8 cellular contexts compared by ENCODE assay signal in genomic region chr11:23021287-23021863, GRCh38.
DNase-seq lines count a peak whose midpoint lies in the region; ATAC-seq and TF ChIP-seq lines count a peak whose summit lies in the region.

No MANE protein-coding gene starts in this region.

- TF ChIP-seq RAD21 in SK-N-SH (IDR thresholded peaks at IDR 0.05; ENCODE audit: low read length) = peak; percentile 90

- no peaks in the 10 kb centered on the region for H3K9me2 ChIP-seq in SK-N-SH

- CTCF ChIA-PET in SK-N-SH (lab: Yijun Ruan, JAX) = interaction anchor here (0.6 to 4.2 kb wide), 24 partner anchors 15 to 1640 kb away, joined by 3 to 18 read pairs (median 3); partner anchors contain the start of gene LUZP2

- TF ChIP-seq EP300 in SK-N-SH (IDR thresholded peaks at IDR 0.05; ENCODE audit: borderline replicate concordance in 1 of 2, low read depth in 1 of 2, low read length in 1 of 2) = no peak

- H3K27me3 ChIP-seq in SK-N-SH (ENCODE audit: insufficient read depth) (no peaks in the 10 kb centered on the region), thyroid gland (no peaks in the 10 kb centered on the region), gastrocnemius medialis (no peaks in the 10 kb centered on the region)

- no peaks in the 10 kb centered on the region for H3F3A ChIP-seq in SK-N-SH (replicated peaks; ENCODE audit: insufficient read depth)

- peak; percentile 84 for DNase-seq in COLO829 (ENCODE audit: low spot score)
- DNase-seq in SK-N-SH = peak; percentile 59
- DNase-seq in hepatic stellate cell (ENCODE audit: low spot score) = peak; percentile 16
- DNase-seq in thyroid gland = peak; percentile 3 to 4
- DNase-seq in gastrocnemius medialis = no peak

- 1% methylated on average over 4 of the region's 4 CpGs for whole genome bisulfite sequencing in SK-N-SH (ENCODE audit: low lambda C conversion rate)
- WGBS in thyroid gland, 2 donors = 27 to 29% methylated on average over 3 to 4 of the region's 4 CpGs

- H3K27ac ChIP-seq in SK-N-SH (ENCODE audit: low read depth in 2 of 2, low read length in 1 of 2) = no peak overlapping the region
- H3K27ac ChIP-seq in thyroid gland = no peak overlapping the region
- H3K27ac ChIP-seq in gastrocnemius medialis = no peak overlapping the region

- H3K4me2 ChIP-seq in SK-N-SH = no peak overlapping the region

- H4K20me1 ChIP-seq in SK-N-SH (ENCODE audit: insufficient read depth) = no peaks in the 10 kb centered on the region

- intact Hi-C loops in thyroid gland (cut with DNase I) (no loop called here), gastrocnemius medialis (cut with DNase I; ENCODE audit: low total_unique reads) (no loop called here)

- H3K4me3 ChIP-seq in SK-N-SH (ENCODE audit: low read depth in 2 of 2, low read length in 1 of 2) (peak overlapping the region in 1 of 2 experiments; percentile 38; a peak in 1 of 4 replicates), thyroid gland (replicated peaks in 1 of 3) (no peak overlapping the region), gastrocnemius medialis (no peak overlapping the region)

- ATAC-seq in GM18907 (IDR thresholded peaks at IDR 0.05; ENCODE audit: unreplicated experiment) (peak; percentile 76), HG03196 (IDR thresholded peaks at IDR 0.05; ENCODE audit: unreplicated experiment) (peak; percentile 68), gastrocnemius medialis (no peak), HG02870 (IDR thresholded peaks at IDR 0.05; ENCODE audit: unreplicated experiment) (no peak)

- POLR2A ChIA-PET in SK-N-SH (lab: Yijun Ruan, JAX) = interaction anchor here (0.6 kb wide), 1 partner anchor 1406 kb away, joined by 4 read pairs; no protein-coding TSS in a partner anchor

- no peaks in the 10 kb centered on the region for H3K79me2 ChIP-seq in SK-N-SH (ENCODE audit: insufficient read depth)

- TF ChIP-seq CTCF in SK-N-SH (IDR thresholded peaks at IDR 0.05) (peak; percentile 86), thyroid gland (IDR thresholded peaks at IDR 0.05) (peak in 1 of 6 experiments; percentile 46), gastrocnemius medialis (IDR thresholded peaks at IDR 0.05 in 4 of 5, conservative IDR thresholded peaks at IDR 0.05 in 1 of 5) (peak in 1 of 5 experiments; percentile 6)

- TF ChIP-seq POLR2A in thyroid gland (IDR thresholded peaks at IDR 0.05) = no peak
- no peak for TF ChIP-seq POLR2A in gastrocnemius medialis (IDR thresholded peaks at IDR 0.05)

- in situ Hi-C loops in gastrocnemius medialis (cut with MboI; ENCODE audit: low sequenced_read_pairs in 4 of 4) = no loop called here

- H3K9me3 ChIP-seq in SK-N-SH (no peaks in the 10 kb centered on the region), thyroid gland (no peaks in the 10 kb centered on the region), gastrocnemius medialis (no peaks in the 10 kb centered on the region)

- H2AFZ ChIP-seq in SK-N-SH (ENCODE audit: low read depth) = no peak overlapping the region

- H3K4me1 ChIP-seq in SK-N-SH (ENCODE audit: control insufficient read depth in 1 of 2, insufficient read depth in 2 of 2, low read depth in 1 of 2, low read length in 1 of 2) = no peaks in the 10 kb centered on the region
- no peaks in the 10 kb centered on the region for H3K4me1 ChIP-seq in thyroid gland
- no peaks in the 10 kb centered on the region for H3K4me1 ChIP-seq in gastrocnemius medialis

- no peaks in the 10 kb centered on the region for H3K36me3 ChIP-seq in SK-N-SH (replicated peaks in 1 of 2; ENCODE audit: control insufficient read depth in 1 of 2, insufficient read depth in 2 of 2, low read length in 1 of 2)
- H3K36me3 ChIP-seq in thyroid gland = no peaks in the 10 kb centered on the region
- H3K36me3 ChIP-seq in gastrocnemius medialis = no peaks in the 10 kb centered on the region

- H3K9ac ChIP-seq in SK-N-SH = no peak overlapping the region

TF ChIP-seq in SK-N-SH, 30 proteins besides CTCF, POLR2A, EP300 and RAD21:
- TF ChIP-seq USF1 (IDR thresholded peaks at IDR 0.05; ENCODE audit: borderline replicate concordance, low read depth) (no peak), EZH2phosphoT487 (IDR thresholded peaks at IDR 0.05; ENCODE audit: borderline replicate concordance, low read depth) (no peak), SMC3 (IDR thresholded peaks at IDR 0.05; ENCODE audit: low read depth, low read length) (peak; percentile 66)

Comparison
In these comparisons a context has a peak if more than half of its experiments do, and no peak if none do; other contexts are left out.
1. DNase-seq: peak in COLO829 (single experiment), SK-N-SH (single experiment), hepatic stellate cell (single experiment) and thyroid gland (2 of 2); none in gastrocnemius medialis (0 of 2).
2. ATAC-seq: peak in GM18907 (single experiment) and HG03196 (single experiment); none in gastrocnemius medialis (0 of 2) and HG02870 (single experiment).